In the genomic region with DNA sequence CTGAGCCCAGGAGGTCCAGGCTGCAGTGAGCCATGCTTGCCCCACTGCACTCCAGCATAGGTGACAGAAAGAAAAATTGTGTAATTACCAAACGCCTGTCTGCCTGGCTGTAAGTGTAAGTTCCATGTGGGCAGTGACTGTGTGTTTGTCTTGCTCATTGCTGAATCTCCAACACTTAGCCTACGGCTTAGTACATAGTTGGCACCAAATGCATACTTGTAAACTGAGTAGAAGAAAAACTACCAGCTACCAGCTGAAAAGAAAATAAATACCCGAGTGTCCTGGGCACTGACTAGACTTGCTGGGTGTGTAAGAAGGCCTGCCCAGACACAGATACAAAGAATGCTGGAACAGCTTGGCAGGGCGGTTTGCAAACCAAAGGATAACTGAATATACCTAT, we compare ENCODE assay signal across 1 cellular context.
TF ChIP-seq lines count a peak whose summit lies in the region.

No MANE protein-coding gene starts in this region.

TF ChIP-seq in HepG2, 621 proteins besides CTCF, POLR2A, EP300 and RAD21 (continued from another document):
- TF ChIP-seq, protein P1, sequence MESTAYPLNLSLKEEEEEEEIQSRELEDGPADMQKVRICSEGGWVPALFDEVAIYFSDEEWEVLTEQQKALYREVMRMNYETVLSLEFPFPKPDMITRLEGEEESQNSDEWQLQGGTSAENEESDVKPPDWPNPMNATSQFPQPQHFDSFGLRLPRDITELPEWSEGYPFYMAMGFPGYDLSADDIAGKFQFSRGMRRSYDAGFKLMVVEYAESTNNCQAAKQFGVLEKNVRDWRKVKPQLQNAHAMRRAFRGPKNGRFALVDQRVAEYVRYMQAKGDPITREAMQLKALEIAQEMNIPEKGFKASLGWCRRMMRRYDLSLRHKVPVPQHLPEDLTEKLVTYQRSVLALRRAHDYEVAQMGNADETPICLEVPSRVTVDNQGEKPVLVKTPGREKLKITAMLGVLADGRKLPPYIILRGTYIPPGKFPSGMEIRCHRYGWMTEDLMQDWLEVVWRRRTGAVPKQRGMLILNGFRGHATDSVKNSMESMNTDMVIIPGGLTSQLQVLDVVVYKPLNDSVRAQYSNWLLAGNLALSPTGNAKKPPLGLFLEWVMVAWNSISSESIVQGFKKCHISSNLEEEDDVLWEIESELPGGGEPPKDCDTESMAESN (CRISPR knock-in tag; conservative IDR thresholded peaks at IDR 0.05) = peak; percentile 35; the same call in 1 of the 2 replicates
- TF ChIP-seq, protein P2, sequence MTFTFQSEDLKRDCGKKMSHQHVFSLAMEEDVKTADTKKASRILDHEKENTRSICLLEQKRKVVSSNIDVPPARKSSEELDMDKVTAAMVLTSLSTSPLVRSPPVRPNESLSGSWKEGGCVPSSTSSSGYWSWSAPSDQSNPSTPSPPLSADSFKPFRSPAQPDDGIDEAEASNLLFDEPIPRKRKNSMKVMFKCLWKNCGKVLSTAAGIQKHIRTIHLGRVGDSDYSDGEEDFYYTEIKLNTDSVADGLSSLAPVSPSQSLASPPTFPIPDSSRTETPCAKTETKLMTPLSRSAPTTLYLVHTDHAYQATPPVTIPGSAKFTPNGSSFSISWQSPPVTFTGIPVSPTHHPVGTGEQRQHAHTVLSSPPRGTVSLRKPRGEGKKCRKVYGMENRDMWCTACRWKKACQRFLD (CRISPR knock-in tag; IDR thresholded peaks at IDR 0.05; ENCODE audit: borderline replicate concordance) = no peak
- TF ChIP-seq ZKSCAN8 (CRISPR knock-in tag; IDR thresholded peaks at IDR 0.05; ENCODE audit: borderline replicate concordance) (peak; percentile 97), SOX13 (IDR thresholded peaks at IDR 0.05) (no peak), SOX13 (CRISPR knock-in tag; conservative IDR thresholded peaks at IDR 0.05 in 1 of 2, IDR thresholded peaks at IDR 0.05 in 1 of 2) (no peak)
